In genomic region chr5:109928046-109928445, GRCh38 we compare ENCODE assay signal across 41 cellular contexts.
"Had no signal": no experiment of that assay in that cellular context is flagged by ENCODE, and none has a peak within 500 bp of the region (broad histone marks: within the 10 kb centered on the region; RNA-seq: fewer than 3 reads in every experiment).

No MANE protein-coding gene starts in this region.

- FAIRE-seq: astrocyte, bronchial epithelial cell had no signal

- H3K4me3 Mint-ChIP-seq: activated naive CD4-positive, alpha-beta T cell treated with anti-CD3 and anti-CD28 coated beads for 36 hours; activated naive CD4-positive, alpha-beta T cell treated with anti-CD3 and anti-CD28 coated beads, Interleukin-2, amount 10 ng/mL, durations not matched to agents 7 days and 5 days; activated naive CD4-positive, alpha-beta T cell treated with anti-CD3 and anti-CD28 coated beads, Interleukin-2, amount 50 U/mL, for 24 hours; activated naive CD8-positive, alpha-beta T cell; activated naive CD8-positive, alpha-beta T cell treated with anti-CD3 and anti-CD28 coated beads for 36 hours; activated naive CD8-positive, alpha-beta T cell treated with anti-CD3 and anti-CD28 coated beads, Interleukin-2, amount 10 ng/mL, durations not matched to agents 7 days and 5 days; activated naive CD8-positive, alpha-beta T cell treated with anti-CD3 and anti-CD28 coated beads, Interleukin-2, amount 50 U/mL, for 24 hours; activated T-cell treated with anti-CD3 and anti-CD28 coated beads, Interleukin-2, amount 50 U/mL, for 24 hours; activated T-cell treated with anti-CD3 and anti-CD28 coated beads, Interleukin-2, amount 50 U/mL, for 4 hours; activated T-cell treated with anti-CD3 and anti-CD28 coated beads, Interleukin-2, amount 50 U/mL, for 72 hours; activated T-helper 1 cell treated with anti-CD3 and anti-CD28 coated beads, Interleukin-12 subunit alpha, Interleukin-12 subunit beta, Interleukin-2, Interleukin-4 antibody, amounts not matched to agents 30 ng/mL and 10 ng/mL and 1 ng/mL, durations not matched to agents 14 hours and 24 hours and 36 hours; activated T-helper 17 cell treated with anti-CD3 and anti-CD28 coated beads, Interleukin-2, amount 50 U/mL, for 72 hours; brain; central memory CD8-positive, alpha-beta T cell had no signal

- H3K27ac ChIP-seq: adrenal gland, ascending aorta, body of pancreas, brain microvascular endothelial cell, breast epithelium, cardiac muscle cell had no signal

- H3K4me3 ChIP-seq: adrenal gland, ascending aorta, body of pancreas, breast epithelium, cardiac muscle cell had no signal

- H3K27me3 ChIP-seq: adrenal gland, ascending aorta, body of pancreas, brain microvascular endothelial cell, breast epithelium had no signal

- H3K27me3 Mint-ChIP-seq: activated naive CD4-positive, alpha-beta T cell treated with anti-CD3 and anti-CD28 coated beads, Interleukin-2, amount 10 ng/mL, durations not matched to agents 7 days and 5 days; activated naive CD4-positive, alpha-beta T cell treated with anti-CD3 and anti-CD28 coated beads, Interleukin-2, amount 50 U/mL, for 24 hours; activated naive CD8-positive, alpha-beta T cell; activated naive CD8-positive, alpha-beta T cell treated with anti-CD3 and anti-CD28 coated beads for 36 hours; activated naive CD8-positive, alpha-beta T cell treated with anti-CD3 and anti-CD28 coated beads, Interleukin-2, amount 10 ng/mL, durations not matched to agents 7 days and 5 days; activated T-cell treated with anti-CD3 and anti-CD28 coated beads, Interleukin-2, amount 50 U/mL, for 24 hours; central memory CD8-positive, alpha-beta T cell had no signal

- H3K4me1 Mint-ChIP-seq: activated naive CD8-positive, alpha-beta T cell treated with anti-CD3 and anti-CD28 coated beads, Interleukin-2, amount 10 ng/mL, durations not matched to agents 7 days and 5 days had no signal

- H3K9me3 ChIP-seq: adrenal gland, ascending aorta, body of pancreas, breast epithelium had no signal

- H3K9me3 Mint-ChIP-seq: activated naive CD4-positive, alpha-beta T cell treated with anti-CD3 and anti-CD28 coated beads for 36 hours; activated naive CD4-positive, alpha-beta T cell treated with anti-CD3 and anti-CD28 coated beads, Interleukin-2, amount 50 U/mL, for 24 hours; activated naive CD8-positive, alpha-beta T cell treated with anti-CD3 and anti-CD28 coated beads, Interleukin-2, amount 50 U/mL, for 24 hours; activated T-cell treated with anti-CD3 and anti-CD28 coated beads, Interleukin-2, amount 50 U/mL, for 24 hours; activated T-cell treated with anti-CD3 and anti-CD28 coated beads, Interleukin-2, amount 50 U/mL, for 4 hours; activated T-helper 1 cell treated with anti-CD3 and anti-CD28 coated beads, Interleukin-12 subunit alpha, Interleukin-12 subunit beta, Interleukin-2, Interleukin-4 antibody, amounts not matched to agents 30 ng/mL and 10 ng/mL and 1 ng/mL, durations not matched to agents 14 hours and 24 hours and 36 hours; activated T-helper 17 cell treated with anti-CD3 and anti-CD28 coated beads, Interleukin-2, amount 50 U/mL, for 72 hours; activated T-helper 2 cell treated with anti-CD3 and anti-CD28 coated beads, Interferon-gamma antibody, Interleukin-2, Interleukin-4, amounts not matched to agents 10 μg/mL and 5 μg/mL and 100 μg/mL, durations not matched to agents 14 hours and 24 hours and 36 hours; brain; central memory CD8-positive, alpha-beta T cell had no signal

- DNase-seq: activated effector memory CD4-positive, alpha-beta T cell treated with anti-CD3 and anti-CD28 coated beads, Interleukin-2, amount 50 U/mL, for 16 hours; activated effector memory CD4-positive, alpha-beta T cell treated with Interleukin-2 at 50 U/mL for 16 hours; activated gamma-delta T cell; activated gamma-delta T cell treated with Interleukin-2 at 50 U/mL for 16 hours; activated naive CD4-positive, alpha-beta T cell; activated naive CD4-positive, alpha-beta T cell treated with anti-CD3 and anti-CD28 coated beads for 36 hours; activated naive CD4-positive, alpha-beta T cell treated with anti-CD3 and anti-CD28 coated beads, Interleukin-2, amount 10 ng/mL, durations not matched to agents 7 days and 5 days; activated naive CD4-positive, alpha-beta T cell treated with anti-CD3 and anti-CD28 coated beads, Interleukin-2, amount 50 U/mL, for 16 hours; activated naive CD4-positive, alpha-beta T cell treated with Interleukin-2 at 50 U/mL for 16 hours; activated naive CD8-positive, alpha-beta T cell treated with anti-CD3 and anti-CD28 coated beads for 36 hours; activated naive CD8-positive, alpha-beta T cell treated with anti-CD3 and anti-CD28 coated beads, Interleukin-2, amount 10 ng/mL, durations not matched to agents 7 days and 5 days; activated naive CD8-positive, alpha-beta T cell treated with anti-CD3 and anti-CD28 coated beads, Interleukin-2, amount 50 U/mL, for 24 hours; activated T-cell treated with anti-CD3 and anti-CD28 coated beads for 4 hours; activated T-cell treated with anti-CD3 and anti-CD28 coated beads, Interleukin-2, amount 50 U/mL, for 1 hour; activated T-cell treated with anti-CD3 and anti-CD28 coated beads, Interleukin-2, amount 50 U/mL, for 24 hours; activated T-cell treated with anti-CD3 and anti-CD28 coated beads, Interleukin-2, amount 50 U/mL, for 4 hours; activated T-cell treated with anti-CD3 and anti-CD28 coated beads, Interleukin-2, amount 50 U/mL, for 48 hours; activated T-cell treated with anti-CD3 and anti-CD28 coated beads, Interleukin-2, amount 50 U/mL, for 72 hours; adrenal gland; amniotic stem cell; amygdala; anterior cingulate cortex; aorta; body of pancreas; brain microvascular endothelial cell; caudate nucleus; central memory CD4-positive, alpha-beta T cell; cerebellar nuclear complex had no signal

- H3K36me3 Mint-ChIP-seq: activated naive CD8-positive, alpha-beta T cell treated with anti-CD3 and anti-CD28 coated beads for 36 hours; brain had no signal

- H3K36me3 ChIP-seq: adrenal gland, ascending aorta, brain microvascular endothelial cell, breast epithelium, cardiac muscle cell had no signal

- ATAC-seq: activated naive CD4-positive, alpha-beta T cell treated with anti-CD3 and anti-CD28 coated beads, Interleukin-2, amount 50 U/mL, for 72 hours; activated naive CD8-positive, alpha-beta T cell treated with anti-CD3 and anti-CD28 coated beads, Interleukin-2, amount 50 U/mL, for 24 hours; activated T-cell treated with anti-CD3 and anti-CD28 coated beads, Interleukin-2, amount 50 U/mL, for 4 hours; activated T-cell treated with anti-CD3 and anti-CD28 coated beads, Interleukin-2, amount 50 U/mL, for 72 hours; activated T-helper 17 cell treated with anti-CD3 and anti-CD28 coated beads, Interleukin-2, amount 50 U/mL, for 72 hours; body of pancreas had no signal

- H3K27ac Mint-ChIP-seq: activated naive CD4-positive, alpha-beta T cell treated with anti-CD3 and anti-CD28 coated beads for 36 hours; activated naive CD4-positive, alpha-beta T cell treated with anti-CD3 and anti-CD28 coated beads, Interleukin-2, amount 10 ng/mL, durations not matched to agents 7 days and 5 days; activated naive CD4-positive, alpha-beta T cell treated with anti-CD3 and anti-CD28 coated beads, Interleukin-2, amount 50 U/mL, for 24 hours; activated naive CD4-positive, alpha-beta T cell treated with anti-CD3 and anti-CD28 coated beads, Interleukin-2, amount 50 U/mL, for 72 hours; activated naive CD8-positive, alpha-beta T cell; activated naive CD8-positive, alpha-beta T cell treated with anti-CD3 and anti-CD28 coated beads for 36 hours; activated naive CD8-positive, alpha-beta T cell treated with anti-CD3 and anti-CD28 coated beads, Interleukin-2, amount 10 ng/mL, durations not matched to agents 7 days and 5 days; activated naive CD8-positive, alpha-beta T cell treated with anti-CD3 and anti-CD28 coated beads, Interleukin-2, amount 50 U/mL, for 24 hours; activated T-cell treated with anti-CD3 and anti-CD28 coated beads, Interleukin-2, amount 50 U/mL, for 24 hours; activated T-cell treated with anti-CD3 and anti-CD28 coated beads, Interleukin-2, amount 50 U/mL, for 72 hours; activated T-helper 1 cell treated with anti-CD3 and anti-CD28 coated beads, Interleukin-12 subunit alpha, Interleukin-12 subunit beta, Interleukin-2, Interleukin-4 antibody, amounts not matched to agents 30 ng/mL and 10 ng/mL and 1 ng/mL, durations not matched to agents 14 hours and 24 hours and 36 hours; activated T-helper 17 cell treated with anti-CD3 and anti-CD28 coated beads, Interleukin-2, amount 50 U/mL, for 72 hours; activated T-helper 2 cell treated with anti-CD3 and anti-CD28 coated beads, Interferon-gamma antibody, Interleukin-2, Interleukin-4, amounts not matched to agents 10 μg/mL and 5 μg/mL and 100 μg/mL, durations not matched to agents 14 hours and 24 hours and 36 hours; brain had no signal

- H3K4me1 ChIP-seq: adrenal gland, ascending aorta, body of pancreas, breast epithelium had no signal
